8 cellular contexts compared by ENCODE assay signal in genomic region chr5:140547508-140548299, GRCh38. TPM values are rescaled to one million over a fixed set of nuclear protein-coding genes. Genes with fewer than 3 reads are reported as not detected.
DNase-seq lines count a peak whose midpoint lies in the region; ATAC-seq and TF ChIP-seq lines count a peak whose summit lies in the region.

TSS of gene EIF4EBP3 (plus strand) at chr5:140547662. CDS start at chr5:140547738, 76 bp downstream.

- peak within 1 kb of the TSS; percentile 97 for H3K27ac Mint-ChIP-seq in activated CD4-positive, alpha-beta T cell treated with anti-CD3 and anti-CD28 coated beads, Interleukin-2, amount 10 ng/mL, durations not matched to agents 7 days and 5 days

- peak within 1 kb of the TSS; percentile 77 for H3K4me3 Mint-ChIP-seq in activated CD4-positive, alpha-beta T cell treated with anti-CD3 and anti-CD28 coated beads, Interleukin-2, amount 10 ng/mL, durations not matched to agents 7 days and 5 days

- peak; percentile 96 for ATAC-seq in GM18505 (IDR thresholded peaks at IDR 0.05; ENCODE audit: unreplicated experiment)
- peak; percentile 93 for ATAC-seq in HG02970 (IDR thresholded peaks at IDR 0.05; ENCODE audit: low FRiP score, unreplicated experiment)

- CTCF ChIA-PET in activated CD4-positive, alpha-beta T cell treated with anti-CD3 and anti-CD28 coated beads, Interleukin-2, amount 10 ng/mL, durations not matched to agents 7 days and 5 days (lab: Charles Lee), result interaction anchor here (0.7 to 3.2 kb wide), 21 partner anchors 9 to 164 kb away, joined by 3 to 19 read pairs (median 4); partner anchors contain the start of genes APBB3, SLC35A4, SRA1 and WDR55

- no peaks in the 10 kb centered on the region for H3K27me3 Mint-ChIP-seq in activated CD4-positive, alpha-beta T cell treated with anti-CD3 and anti-CD28 coated beads, Interleukin-2, amount 10 ng/mL, durations not matched to agents 7 days and 5 days

- peaks cover 45% of the 10 kb centered on the region for H3K4me1 Mint-ChIP-seq in activated CD4-positive, alpha-beta T cell treated with anti-CD3 and anti-CD28 coated beads, Interleukin-2, amount 10 ng/mL, durations not matched to agents 7 days and 5 days

- no peaks in the 10 kb centered on the region for H3K27me3 ChIP-seq in layer of hippocampus (ENCODE audit: control insufficient read depth, insufficient read depth, low read length)

- peaks cover 39% of the 10 kb centered on the region for H3K36me3 Mint-ChIP-seq in activated CD4-positive, alpha-beta T cell treated with anti-CD3 and anti-CD28 coated beads, Interleukin-2, amount 10 ng/mL, durations not matched to agents 7 days and 5 days (ENCODE audit: low read depth)

- no peaks in the 10 kb centered on the region for H3K9me3 Mint-ChIP-seq in activated CD4-positive, alpha-beta T cell treated with anti-CD3 and anti-CD28 coated beads, Interleukin-2, amount 10 ng/mL, durations not matched to agents 7 days and 5 days

- DNase-seq in NCI-H2171 treated with DMSO at 0.1 percent for 48 hours (lab: John Stamatoyannopoulos, UW), result peak; percentile 75
- DNase-seq in activated CD4-positive, alpha-beta T cell treated with anti-CD3 and anti-CD28 coated beads, Interleukin-2, amount 10 ng/mL, durations not matched to agents 7 days and 5 days, result peak; percentile 90
- DNase-seq in coronary artery (ENCODE audit: low spot score), result peak; percentile 98
- DNase-seq in stimulated activated CD4-positive, alpha-beta T cell treated with anti-CD3 and anti-CD28 coated beads, Interleukin-1b, Interleukin-23, amount 100 ng/mL, for 24 hours (ENCODE audit: low read depth in 4 of 4, low spot score in 1 of 4), result peak; percentile 60 to 80 (median 76)
- no peak for DNase-seq in NCI-H446 treated with DMSO at 0.1 percent for 48 hours (lab: John Stamatoyannopoulos, UW)

- H3K27ac ChIP-seq in coronary artery (peak within 1 kb of the TSS; percentile 99), layer of hippocampus (ENCODE audit: low read depth, low read length) (peak within 1 kb of the TSS; percentile 93)

- TF ChIP-seq CTCF in coronary artery (IDR thresholded peaks at IDR 0.05), result peak; percentile 28

- peak within 1 kb of the TSS; percentile 88 for H3K4me3 ChIP-seq in coronary artery

- POLR2A ChIA-PET in activated CD4-positive, alpha-beta T cell treated with anti-CD3 and anti-CD28 coated beads, Interleukin-2, amount 10 ng/mL, durations not matched to agents 7 days and 5 days (lab: Charles Lee), result interaction anchor here (0.5 to 0.7 kb wide), 3 partner anchors 86 to 147 kb away, joined by 3 to 4 read pairs (median 3); no protein-coding TSS in a partner anchor

- peak; percentile 57 for TF ChIP-seq POLR2A in GM18505 (IDR thresholded peaks at IDR 0.05; ENCODE audit: borderline replicate concordance, extremely low read depth, insufficient read depth, insufficient read length)

RNA-seq across cellular contexts. Expression of gene EIF4EBP3, which starts in this region (rescaled TPM):
- 1 to 10 TPM; 9.5 to 9.7 TPM for total RNA-seq in activated CD4-positive, alpha-beta T cell treated with anti-CD3 and anti-CD28 coated beads, Interleukin-2, amount 10 ng/mL, durations not matched to agents 7 days and 5 days
